Comparison of ENCODE assay signal across 9 cellular contexts in the genomic region with DNA sequence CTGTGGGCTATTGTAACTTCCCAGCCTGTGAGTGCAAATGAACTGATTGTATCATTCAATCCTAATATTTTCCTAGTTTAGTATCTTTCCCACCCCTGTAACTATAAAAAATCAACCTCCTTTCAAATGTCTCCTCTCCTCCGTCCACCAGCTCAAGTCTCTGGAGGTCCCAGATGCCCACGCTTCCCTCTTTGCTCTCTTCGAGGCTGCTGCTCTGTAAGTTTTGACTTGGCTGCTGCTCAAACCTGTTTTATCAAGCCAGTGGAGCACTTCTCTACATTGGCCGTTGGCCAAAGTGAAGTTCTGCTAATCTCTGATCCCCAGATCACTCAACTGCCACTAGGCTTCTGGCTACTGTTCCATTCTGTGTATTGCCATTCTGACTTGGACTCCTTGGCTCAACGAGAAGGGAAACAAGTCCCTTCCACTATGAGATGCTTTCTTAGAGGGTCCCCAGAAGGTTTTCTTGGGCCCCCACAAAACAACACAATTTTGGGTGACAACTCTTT.
DNase-seq lines count a peak whose midpoint lies in the region; ATAC-seq and TF ChIP-seq lines count a peak whose summit lies in the region.
"Had no signal": no experiment of that assay in that cellular context is flagged by ENCODE, and none has a peak within 500 bp of the region (broad histone marks: within the 10 kb centered on the region; RNA-seq: fewer than 3 reads in every experiment).

No MANE protein-coding gene starts in this region.

- no peak for TF ChIP-seq CTCF in KMS-11 (conservative IDR thresholded peaks at IDR 0.05; ENCODE audit: low read depth, low read length)

- no peak overlapping the region for H3K27ac ChIP-seq in KMS-11

- peaks cover 3 to 9% (median 8%) of the 10 kb centered on the region in 3 donors for H3K27me3 Mint-ChIP-seq in immature natural killer cell (ENCODE audit: low read depth in 3 of 3)

- H3K4me1 Mint-ChIP-seq in immature natural killer cell: no peaks in the 10 kb centered on the region

- H3K27me3 ChIP-seq in KMS-11 (ENCODE audit: insufficient read depth, low read depth): no peaks in the 10 kb centered on the region

- DNase-seq in Ammon's horn (ENCODE audit: low spot score): peak; percentile 37
- DNase-seq in dermis blood vessel endothelial cell: peak; percentile 21
- DNase-seq in MV-4-11 (lab: John Stamatoyannopoulos, UW): no peak
- DNase-seq in immature natural killer cell: no peak

- no peak overlapping the region for H3K4me3 Mint-ChIP-seq in immature natural killer cell
- H3K4me3 Mint-ChIP-seq: CD14-positive monocyte had no signal

- no peaks in the 10 kb centered on the region for H3K36me3 ChIP-seq in KMS-11 (ENCODE audit: insufficient read depth)

- H3K36me3 Mint-ChIP-seq in immature natural killer cell: no peaks in the 10 kb centered on the region
- H3K36me3 Mint-ChIP-seq: CD14-positive monocyte had no signal

- no peak overlapping the region for H3K4me3 ChIP-seq in KMS-11 (IDR thresholded peaks at IDR 0.05; ENCODE audit: insufficient read depth, low read depth, low read length)

- no peaks in the 10 kb centered on the region for H3K79me2 ChIP-seq in KMS-11 (ENCODE audit: insufficient read depth, low read depth)

- H3K4me1 ChIP-seq in KMS-11 (ENCODE audit: low read depth, poor library complexity, severe bottlenecking): peaks cover 38% of the 10 kb centered on the region

- no peak overlapping the region for H3K27ac Mint-ChIP-seq in immature natural killer cell

- H3K9me3 Mint-ChIP-seq in immature natural killer cell: no peaks in the 10 kb centered on the region
- H3K9me3 Mint-ChIP-seq: CD14-positive monocyte had no signal

- no peak overlapping the region for H2AFZ ChIP-seq in KMS-11 (ENCODE audit: low read depth)

- H3K4me2 ChIP-seq in KMS-11: peak overlapping the region; percentile 33; the same call in 1 of the 2 replicates

- ATAC-seq in GM18858 (IDR thresholded peaks at IDR 0.05; ENCODE audit: unreplicated experiment): peak; percentile 47
- ATAC-seq in HG03460 (IDR thresholded peaks at IDR 0.05; ENCODE audit: unreplicated experiment): no peak
- ATAC-seq in GM21576 (IDR thresholded peaks at IDR 0.05; ENCODE audit: unreplicated experiment): no peak

- H4K20me1 ChIP-seq in KMS-11 (ENCODE audit: insufficient read depth): no peaks in the 10 kb centered on the region

- no peak overlapping the region for H3K9ac ChIP-seq in KMS-11

Comparison
In these comparisons a context has a peak if more than half of its experiments do, and no peak if none do; other contexts are left out.
1. DNase-seq: peak in Ammon's horn (single experiment) and dermis blood vessel endothelial cell (single experiment); none in MV-4-11 (single experiment) and immature natural killer cell (0 of 3).